1 cellular context compared by ENCODE assay signal in the genomic region with DNA sequence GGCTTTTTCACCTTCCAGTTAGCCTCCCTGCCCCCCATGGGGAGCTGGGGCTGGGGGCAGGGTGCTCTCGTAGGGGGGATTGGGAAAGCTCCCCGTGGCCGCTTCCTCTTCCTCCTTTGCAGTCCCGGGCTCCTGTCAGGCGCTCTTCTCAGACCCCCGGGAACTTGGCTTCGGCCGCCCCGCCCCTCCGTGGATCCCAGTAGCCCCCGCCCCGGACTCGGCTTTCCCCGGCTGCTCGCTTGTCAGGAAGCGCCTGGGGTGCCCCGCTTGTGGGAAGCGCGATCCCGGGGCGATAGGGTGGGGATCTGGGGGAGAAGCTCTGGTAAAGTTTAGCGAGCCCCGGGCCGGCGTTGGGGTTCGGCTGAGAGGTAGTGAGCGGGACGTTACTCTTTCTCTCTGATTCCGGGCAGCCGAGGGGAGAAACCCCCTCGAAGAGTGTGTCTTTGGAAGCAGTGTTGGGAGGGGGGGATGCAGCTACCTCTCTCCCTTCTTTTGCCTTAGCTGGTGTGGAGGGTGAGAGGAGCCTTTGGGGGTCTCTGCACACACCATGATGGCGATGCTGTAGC.
TF ChIP-seq lines count a peak whose summit lies in the region.

No MANE protein-coding gene starts in this region.

TF ChIP-seq in WTC11, 78 proteins besides CTCF, POLR2A, EP300 and RAD21 (continued from another document):
- TF ChIP-seq, protein P1, sequence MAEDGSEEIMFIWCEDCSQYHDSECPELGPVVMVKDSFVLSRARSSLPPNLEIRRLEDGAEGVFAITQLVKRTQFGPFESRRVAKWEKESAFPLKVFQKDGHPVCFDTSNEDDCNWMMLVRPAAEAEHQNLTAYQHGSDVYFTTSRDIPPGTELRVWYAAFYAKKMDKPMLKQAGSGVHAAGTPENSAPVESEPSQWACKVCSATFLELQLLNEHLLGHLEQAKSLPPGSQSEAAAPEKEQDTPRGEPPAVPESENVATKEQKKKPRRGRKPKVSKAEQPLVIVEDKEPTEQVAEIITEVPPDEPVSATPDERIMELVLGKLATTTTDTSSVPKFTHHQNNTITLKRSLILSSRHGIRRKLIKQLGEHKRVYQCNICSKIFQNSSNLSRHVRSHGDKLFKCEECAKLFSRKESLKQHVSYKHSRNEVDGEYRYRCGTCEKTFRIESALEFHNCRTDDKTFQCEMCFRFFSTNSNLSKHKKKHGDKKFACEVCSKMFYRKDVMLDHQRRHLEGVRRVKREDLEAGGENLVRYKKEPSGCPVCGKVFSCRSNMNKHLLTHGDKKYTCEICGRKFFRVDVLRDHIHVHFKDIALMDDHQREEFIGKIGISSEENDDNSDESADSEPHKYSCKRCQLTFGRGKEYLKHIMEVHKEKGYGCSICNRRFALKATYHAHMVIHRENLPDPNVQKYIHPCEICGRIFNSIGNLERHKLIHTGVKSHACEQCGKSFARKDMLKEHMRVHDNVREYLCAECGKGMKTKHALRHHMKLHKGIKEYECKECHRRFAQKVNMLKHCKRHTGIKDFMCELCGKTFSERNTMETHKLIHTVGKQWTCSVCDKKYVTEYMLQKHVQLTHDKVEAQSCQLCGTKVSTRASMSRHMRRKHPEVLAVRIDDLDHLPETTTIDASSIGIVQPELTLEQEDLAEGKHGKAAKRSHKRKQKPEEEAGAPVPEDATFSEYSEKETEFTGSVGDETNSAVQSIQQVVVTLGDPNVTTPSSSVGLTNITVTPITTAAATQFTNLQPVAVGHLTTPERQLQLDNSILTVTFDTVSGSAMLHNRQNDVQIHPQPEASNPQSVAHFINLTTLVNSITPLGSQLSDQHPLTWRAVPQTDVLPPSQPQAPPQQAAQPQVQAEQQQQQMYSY (CRISPR knock-in tag; IDR thresholded peaks at IDR 0.05), result no peak
- no peak for TF ChIP-seq NR3C1 (CRISPR knock-in tag; conservative IDR thresholded peaks at IDR 0.05; ENCODE audit: low read depth)
- no peak for TF ChIP-seq ZNF396 (CRISPR knock-in tag; IDR thresholded peaks at IDR 0.05; ENCODE audit: borderline replicate concordance)
- TF ChIP-seq, protein P2, sequence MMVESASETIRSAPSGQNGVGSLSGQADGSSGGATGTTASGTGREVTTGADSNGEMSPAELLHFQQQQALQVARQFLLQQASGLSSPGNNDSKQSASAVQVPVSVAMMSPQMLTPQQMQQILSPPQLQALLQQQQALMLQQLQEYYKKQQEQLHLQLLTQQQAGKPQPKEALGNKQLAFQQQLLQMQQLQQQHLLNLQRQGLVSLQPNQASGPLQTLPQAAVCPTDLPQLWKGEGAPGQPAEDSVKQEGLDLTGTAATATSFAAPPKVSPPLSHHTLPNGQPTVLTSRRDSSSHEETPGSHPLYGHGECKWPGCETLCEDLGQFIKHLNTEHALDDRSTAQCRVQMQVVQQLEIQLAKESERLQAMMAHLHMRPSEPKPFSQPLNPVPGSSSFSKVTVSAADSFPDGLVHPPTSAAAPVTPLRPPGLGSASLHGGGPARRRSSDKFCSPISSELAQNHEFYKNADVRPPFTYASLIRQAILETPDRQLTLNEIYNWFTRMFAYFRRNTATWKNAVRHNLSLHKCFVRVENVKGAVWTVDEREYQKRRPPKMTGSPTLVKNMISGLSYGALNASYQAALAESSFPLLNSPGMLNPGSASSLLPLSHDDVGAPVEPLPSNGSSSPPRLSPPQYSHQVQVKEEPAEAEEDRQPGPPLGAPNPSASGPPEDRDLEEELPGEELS (CRISPR knock-in tag; IDR thresholded peaks at IDR 0.05), result no peak
- no peak for TF ChIP-seq RELA (CRISPR knock-in tag; IDR thresholded peaks at IDR 0.05; ENCODE audit: borderline replicate concordance)
- no peak for TF ChIP-seq ELF4 (CRISPR knock-in tag; IDR thresholded peaks at IDR 0.05; ENCODE audit: low read depth)
- TF ChIP-seq ZNF263 (CRISPR knock-in tag; IDR thresholded peaks at IDR 0.05; ENCODE audit: low read depth), result no peak
- no peak for TF ChIP-seq OVOL2 (CRISPR knock-in tag; IDR thresholded peaks at IDR 0.05; ENCODE audit: borderline replicate concordance)
